Comparison of ENCODE assay signal across 29 cellular contexts in genomic region chr20:54459279-54459678, GRCh38. TPM values are rescaled to one million over a fixed set of nuclear protein-coding genes. Genes with fewer than 3 reads are reported as not detected.
"Had no signal": no experiment of that assay in that cellular context is flagged by ENCODE, and none has a peak within 500 bp of the region (broad histone marks: within the 10 kb centered on the region; RNA-seq: fewer than 3 reads in every experiment).

No MANE protein-coding gene starts in this region.

- H3K27ac Mint-ChIP-seq: mesothelial cell of epicardium; naive B cell; natural killer cell; nephron progenitor cell; progenitor cell of endocrine pancreas; stimulated activated effector memory CD8-positive, alpha-beta T cell treated with anti-CD3 and anti-CD28 coated beads, Interleukin-12 subunit alpha, Interleukin-12 subunit beta, amount 100 ng/mL, for 72 hours; stimulated activated naive CD8-positive, alpha-beta T cell treated with anti-CD3 and anti-CD28 coated beads, Interleukin-15, Interleukin-2, amounts not matched to agents 100 ng/mL and 50 ng/mL, for 24 hours had no signal

- H3K36me3 ChIP-seq: left ventricle myocardium inferior, ovary, thyroid gland, transverse colon, upper lobe of left lung, vagina had no signal

- H3K4me2 ChIP-seq: hepatocyte had no signal

- DNase-seq: islet precursor cell; left ventricle myocardium inferior; mesendoderm; naive B cell; natural killer cell; nephron progenitor cell; ovary; retina; right cardiac atrium; stimulated activated CD4-positive, alpha-beta T cell treated with anti-CD3 and anti-CD28 coated beads, Interleukin-12 subunit alpha, Interleukin-12 subunit beta, amount 100 ng/mL, for 4 hours; stimulated activated CD4-positive, alpha-beta T cell treated with anti-CD3 and anti-CD28 coated beads, Interleukin-15, amount 100 ng/mL, for 24 hours; stimulated activated CD4-positive, alpha-beta T cell treated with anti-CD3 and anti-CD28 coated beads, Interleukin-2, amount 100 ng/mL, for 24 hours; stimulated activated CD4-positive, alpha-beta T cell treated with anti-CD3 and anti-CD28 coated beads, Interleukin-4, amount 100 ng/mL, for 24 hours; stimulated activated naive CD4-positive, alpha-beta T cell; substantia nigra; testis; thyroid gland; transverse colon; upper lobe of left lung had no signal

- H3K27me3 ChIP-seq: hepatocyte, ovary, testis, thyroid gland, transverse colon, upper lobe of left lung, vagina had no signal

- H3K36me3 Mint-ChIP-seq: mesothelial cell of epicardium; naive B cell; natural killer cell; stimulated activated effector memory CD8-positive, alpha-beta T cell treated with anti-CD3 and anti-CD28 coated beads, Interleukin-12 subunit alpha, Interleukin-12 subunit beta, amount 100 ng/mL, for 72 hours had no signal

- H3K4me1 Mint-ChIP-seq: mesothelial cell of epicardium; naive B cell; natural killer cell; nephron progenitor cell; stimulated activated effector memory CD8-positive, alpha-beta T cell treated with anti-CD3 and anti-CD28 coated beads, Interleukin-12 subunit alpha, Interleukin-12 subunit beta, amount 100 ng/mL, for 72 hours had no signal

- ATAC-seq: natural killer cell; right cardiac atrium; sciatic nerve; stimulated activated effector memory CD8-positive, alpha-beta T cell treated with anti-CD3 and anti-CD28 coated beads, Interleukin-12 subunit alpha, Interleukin-12 subunit beta, amount 100 ng/mL, for 72 hours had no signal

- H3K9me3 ChIP-seq: left ventricle myocardium inferior, testis, thyroid gland, transverse colon, upper lobe of left lung, vagina had no signal

- H3K79me2 ChIP-seq: hepatocyte had no signal

- H3K27me3 Mint-ChIP-seq: progenitor cell of endocrine pancreas had no signal

- H2AFZ ChIP-seq: hepatocyte had no signal

- H3K4me3 ChIP-seq: hepatocyte, left ventricle myocardium inferior, lung, ovary, skin epidermis, testis, thyroid gland, transverse colon, upper lobe of left lung, vagina had no signal

- H3K9me3 Mint-ChIP-seq: nephron progenitor cell; stimulated activated effector memory CD8-positive, alpha-beta T cell treated with anti-CD3 and anti-CD28 coated beads, Interleukin-12 subunit alpha, Interleukin-12 subunit beta, amount 100 ng/mL, for 72 hours; stimulated activated naive CD8-positive, alpha-beta T cell treated with anti-CD3 and anti-CD28 coated beads, Interleukin-15, Interleukin-2, amounts not matched to agents 100 ng/mL and 50 ng/mL, for 24 hours had no signal

- H3K4me1 ChIP-seq: left ventricle myocardium inferior, testis, thyroid gland, transverse colon, upper lobe of left lung, vagina had no signal

- H3K27ac ChIP-seq: hepatocyte, left ventricle myocardium inferior, ovary, skin epidermis, testis, thyroid gland, transverse colon, upper lobe of left lung, vagina had no signal

- H3K4me3 Mint-ChIP-seq: mesothelial cell of epicardium; naive B cell; natural killer cell; nephron progenitor cell; stimulated activated effector memory CD8-positive, alpha-beta T cell treated with anti-CD3 and anti-CD28 coated beads, Interleukin-12 subunit alpha, Interleukin-12 subunit beta, amount 100 ng/mL, for 72 hours; stimulated activated naive CD8-positive, alpha-beta T cell treated with anti-CD3 and anti-CD28 coated beads, Interleukin-15, Interleukin-2, amounts not matched to agents 100 ng/mL and 50 ng/mL, for 24 hours had no signal

RNA-seq across cellular contexts. Expression of gene DOK5, which starts 16.1 kb away (rescaled TPM):
- total RNA-seq: mononuclear cell, natural killer cell had no signal
